Comparison of ENCODE assay signal across 8 cellular contexts in genomic region chr6:106979435-106979884, GRCh38. TPM values are rescaled to one million over a fixed set of nuclear protein-coding genes. Genes with fewer than 3 reads are reported as not detected.
DNase-seq lines count a peak whose midpoint lies in the region; TF ChIP-seq lines count a peak whose summit lies in the region.

No MANE protein-coding gene starts in this region.

- peaks cover 5% of the 10 kb centered on the region for H3K4me1 Mint-ChIP-seq in activated T-helper 2 cell treated with anti-CD3 and anti-CD28 coated beads, Interferon-gamma antibody, Interleukin-2, Interleukin-4, amounts not matched to agents 10 μg/mL and 5 μg/mL and 100 μg/mL, durations not matched to agents 14 hours and 24 hours and 36 hours (ENCODE audit: low read depth)

- TF ChIP-seq CTCF in RWPE1 (conservative IDR thresholded peaks at IDR 0.05; ENCODE audit: low read depth), result peak; percentile 94

- CTCF ChIA-PET in RWPE1 (lab: Yijun Ruan, JAX), result interaction anchor here (0.5 to 1.2 kb wide), 24 partner anchors 10 to 618 kb away, joined by 3 to 22 read pairs (median 4); no protein-coding TSS in a partner anchor

- no peaks in the 10 kb centered on the region for H3K36me3 Mint-ChIP-seq in activated T-helper 2 cell treated with anti-CD3 and anti-CD28 coated beads, Interferon-gamma antibody, Interleukin-2, Interleukin-4, amounts not matched to agents 10 μg/mL and 5 μg/mL and 100 μg/mL, durations not matched to agents 14 hours and 24 hours and 36 hours (ENCODE audit: low read depth)

- peak; percentile 66 to 92 (median 89) for DNase-seq in NCI-H1417 (lab: John Stamatoyannopoulos, UW)
- DNase-seq in NCI-H1417 treated with DMSO at 0.1 percent for 48 hours (lab: John Stamatoyannopoulos, UW), result no peak
- peak; percentile 59 to 75 for DNase-seq in Kasumi-1 (lab: John Stamatoyannopoulos, UW)
- peak; percentile 78 for DNase-seq in RWPE1 (ENCODE audit: low spot score)
- DNase-seq in activated T-helper 2 cell treated with anti-CD3 and anti-CD28 coated beads, Interferon-gamma antibody, Interleukin-2, Interleukin-4, amounts not matched to agents 10 μg/mL and 5 μg/mL and 100 μg/mL, durations not matched to agents 14 hours and 24 hours and 36 hours (ENCODE audit: low spot score), result peak; percentile 63
- DNase-seq in foreskin melanocyte, result peak; percentile 56
- DNase-seq in non-pigmented ciliary epithelial cell (ENCODE audit: low read depth), result peak; percentile 44
- DNase-seq in superior temporal gyrus (ENCODE audit: extremely low spot score), result peak; percentile 90

- H3K27me3 Mint-ChIP-seq in activated T-helper 2 cell treated with anti-CD3 and anti-CD28 coated beads, Interferon-gamma antibody, Interleukin-2, Interleukin-4, amounts not matched to agents 10 μg/mL and 5 μg/mL and 100 μg/mL, durations not matched to agents 14 hours and 24 hours and 36 hours (ENCODE audit: low read depth), result peaks cover 34% of the 10 kb centered on the region

- intact Hi-C loops in activated T-helper 2 cell treated with anti-CD3 and anti-CD28 coated beads, Interferon-gamma antibody, Interleukin-2, Interleukin-4, amounts not matched to agents 10 μg/mL and 5 μg/mL and 100 μg/mL, durations not matched to agents 14 hours and 24 hours and 36 hours (cut with micrococcal nuclease), result loop anchor here (1.0 to 10.0 kb wide), 5 partner anchors 371 to 641 kb away; partner anchors contain the start of gene CRYBG1

- H3K9me3 Mint-ChIP-seq in activated T-helper 2 cell treated with anti-CD3 and anti-CD28 coated beads, Interferon-gamma antibody, Interleukin-2, Interleukin-4, amounts not matched to agents 10 μg/mL and 5 μg/mL and 100 μg/mL, durations not matched to agents 14 hours and 24 hours and 36 hours, result no peaks in the 10 kb centered on the region

- no peak overlapping the region for H3K4me3 Mint-ChIP-seq in activated T-helper 2 cell treated with anti-CD3 and anti-CD28 coated beads, Interferon-gamma antibody, Interleukin-2, Interleukin-4, amounts not matched to agents 10 μg/mL and 5 μg/mL and 100 μg/mL, durations not matched to agents 14 hours and 24 hours and 36 hours (ENCODE audit: low read depth)

- no peak overlapping the region for H3K27ac Mint-ChIP-seq in activated T-helper 2 cell treated with anti-CD3 and anti-CD28 coated beads, Interferon-gamma antibody, Interleukin-2, Interleukin-4, amounts not matched to agents 10 μg/mL and 5 μg/mL and 100 μg/mL, durations not matched to agents 14 hours and 24 hours and 36 hours

- H3K27ac ChIP-seq in RWPE1, result no peak overlapping the region

- POLR2A ChIA-PET in RWPE1 (lab: Yijun Ruan, JAX; ENCODE audit: low non-redundant PET), result no interaction called here

RNA-seq across cellular contexts. Expression of gene CD24, which starts 4.9 kb away (rescaled TPM):
- total RNA-seq in activated T-helper 2 cell treated with anti-CD3 and anti-CD28 coated beads, Interferon-gamma antibody, Interleukin-2, Interleukin-4, amounts not matched to agents 10 μg/mL and 5 μg/mL and 100 μg/mL, durations not matched to agents 14 hours and 24 hours and 36 hours, result 1.5 and 2.0 TPM in 2 replicates

RNA-seq across cellular contexts. Expression of gene MTRES1, which starts 48.5 kb away (rescaled TPM):
- total RNA-seq in activated T-helper 2 cell treated with anti-CD3 and anti-CD28 coated beads, Interferon-gamma antibody, Interleukin-2, Interleukin-4, amounts not matched to agents 10 μg/mL and 5 μg/mL and 100 μg/mL, durations not matched to agents 14 hours and 24 hours and 36 hours, result 25.0 and 25.6 TPM in 2 replicates
